Comparison of ENCODE assay signal across 10 cellular contexts in the genomic region with DNA sequence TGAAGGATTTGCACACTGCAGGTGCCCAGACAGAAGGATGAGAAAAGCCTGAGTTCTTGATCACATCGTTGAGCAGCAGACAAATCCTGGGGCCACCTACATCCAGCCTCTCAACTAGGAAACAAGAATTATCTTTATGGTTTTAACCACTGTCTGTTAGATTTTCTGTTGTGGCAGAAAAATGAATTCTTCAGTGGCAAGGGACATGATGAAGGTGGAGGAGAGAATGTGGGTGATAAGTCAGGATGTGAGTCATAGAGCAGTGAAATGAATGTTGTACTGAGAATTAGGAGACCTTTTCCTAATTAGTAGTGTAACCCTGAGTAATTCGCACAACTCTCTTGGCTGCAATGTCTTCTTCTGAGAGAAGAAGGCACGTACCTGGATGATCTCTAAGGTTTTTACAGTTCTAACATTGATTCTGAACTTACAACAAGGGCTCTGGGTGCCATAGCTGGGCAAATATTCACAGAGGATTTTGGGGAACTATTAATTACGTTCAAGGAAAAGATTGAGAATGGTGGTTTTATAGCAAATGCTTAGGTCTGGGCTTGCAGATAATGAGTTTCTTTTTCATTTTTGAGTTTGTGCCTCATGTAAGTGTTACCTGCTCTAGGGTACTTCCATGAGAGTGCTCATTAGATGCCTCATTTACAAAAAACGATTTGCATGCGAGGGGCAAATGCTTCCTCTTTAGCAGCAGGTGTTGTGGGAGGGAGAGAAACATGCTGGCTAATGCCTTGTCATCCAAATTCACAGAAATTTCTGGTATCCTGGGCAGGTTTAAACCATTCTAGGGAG.
DNase-seq lines count a peak whose midpoint lies in the region; ATAC-seq and TF ChIP-seq lines count a peak whose summit lies in the region.
"Had no signal": no experiment of that assay in that cellular context is flagged by ENCODE, and none has a peak within 500 bp of the region (broad histone marks: within the 10 kb centered on the region; RNA-seq: fewer than 3 reads in every experiment).

No MANE protein-coding gene starts in this region.

- H3K36me3 ChIP-seq in breast epithelium (no peaks in the 10 kb centered on the region), stomach smooth muscle (ENCODE audit: control insufficient read depth in 2 of 2, insufficient read depth in 2 of 2, low read length in 2 of 2) (no peaks in the 10 kb centered on the region), vagina (no peaks in the 10 kb centered on the region)

- no TSS peak for BruUV-seq in MCF 10A (replicated peaks; lab: Mats Ljungman, UMichigan)

- no peak overlapping the region for H3K9ac ChIP-seq in stomach smooth muscle (ENCODE audit: low read length in 2 of 2)

- no peaks in the 10 kb centered on the region for H3K36me3 Mint-ChIP-seq in MCF 10A (ENCODE audit: insufficient read depth, unreplicated experiment)
- peaks cover 3% of the 10 kb centered on the region for H3K36me3 Mint-ChIP-seq in activated T-helper 2 cell treated with anti-CD3 and anti-CD28 coated beads, Interferon-gamma antibody, Interleukin-2, Interleukin-4, amounts not matched to agents 10 μg/mL and 5 μg/mL and 100 μg/mL, durations not matched to agents 14 hours and 24 hours and 36 hours (ENCODE audit: low read depth)

- no peaks in the 10 kb centered on the region for H3K9me3 Mint-ChIP-seq in MCF 10A (ENCODE audit: unreplicated experiment)
- H3K9me3 Mint-ChIP-seq in activated T-helper 2 cell treated with anti-CD3 and anti-CD28 coated beads, Interferon-gamma antibody, Interleukin-2, Interleukin-4, amounts not matched to agents 10 μg/mL and 5 μg/mL and 100 μg/mL, durations not matched to agents 14 hours and 24 hours and 36 hours = peaks cover 7% of the 10 kb centered on the region

- POLR2A ChIA-PET in MCF 10A (lab: Yijun Ruan, JAX) = interaction anchor here (1.1 kb wide), 1 partner anchor 8 kb away, joined by 9 read pairs; no protein-coding TSS in a partner anchor

- H3K4me1 ChIP-seq in breast epithelium (no peaks in the 10 kb centered on the region), stomach smooth muscle (ENCODE audit: control insufficient read depth, insufficient read depth, low read length) (peaks cover 22% of the 10 kb centered on the region), vagina (peaks cover 16% of the 10 kb centered on the region)

- no peak overlapping the region for H3K27ac Mint-ChIP-seq in MCF 10A (ENCODE audit: low read depth, unreplicated experiment)
- peak overlapping the region; percentile 86 for H3K27ac Mint-ChIP-seq in activated T-helper 2 cell treated with anti-CD3 and anti-CD28 coated beads, Interferon-gamma antibody, Interleukin-2, Interleukin-4, amounts not matched to agents 10 μg/mL and 5 μg/mL and 100 μg/mL, durations not matched to agents 14 hours and 24 hours and 36 hours

- no peak overlapping the region for H3K4me3 Mint-ChIP-seq in MCF 10A (ENCODE audit: unreplicated experiment)
- H3K4me3 Mint-ChIP-seq in activated T-helper 2 cell treated with anti-CD3 and anti-CD28 coated beads, Interferon-gamma antibody, Interleukin-2, Interleukin-4, amounts not matched to agents 10 μg/mL and 5 μg/mL and 100 μg/mL, durations not matched to agents 14 hours and 24 hours and 36 hours (ENCODE audit: low read depth) = peak overlapping the region; percentile 71

- H3K27me3 Mint-ChIP-seq in MCF 10A (ENCODE audit: insufficient read depth, unreplicated experiment) = no peaks in the 10 kb centered on the region
- H3K27me3 Mint-ChIP-seq in activated T-helper 2 cell treated with anti-CD3 and anti-CD28 coated beads, Interferon-gamma antibody, Interleukin-2, Interleukin-4, amounts not matched to agents 10 μg/mL and 5 μg/mL and 100 μg/mL, durations not matched to agents 14 hours and 24 hours and 36 hours (ENCODE audit: low read depth) = peaks cover 5% of the 10 kb centered on the region

- DNase-seq in MCF 10A (ENCODE audit: unreplicated experiment) (peak; percentile 49), breast epithelium (ENCODE audit: low spot score in 2 of 2) (no peak), midbrain (lab: John Stamatoyannopoulos, UW) (no peak), Ammon's horn (ENCODE audit: low spot score) (no peak), vagina (ENCODE audit: extremely low spot score in 2 of 2) (no peak)
- peak; percentile 26 for DNase-seq in activated T-helper 2 cell treated with anti-CD3 and anti-CD28 coated beads, Interferon-gamma antibody, Interleukin-2, Interleukin-4, amounts not matched to agents 10 μg/mL and 5 μg/mL and 100 μg/mL, durations not matched to agents 14 hours and 24 hours and 36 hours (ENCODE audit: low spot score)
- DNase-seq: NCI-H1092 treated with DMSO at 0.1 percent for 48 hours had no signal

- peaks cover 35% of the 10 kb centered on the region for H3K4me1 Mint-ChIP-seq in MCF 10A (ENCODE audit: insufficient read depth, unreplicated experiment)
- peaks cover 35% of the 10 kb centered on the region for H3K4me1 Mint-ChIP-seq in activated T-helper 2 cell treated with anti-CD3 and anti-CD28 coated beads, Interferon-gamma antibody, Interleukin-2, Interleukin-4, amounts not matched to agents 10 μg/mL and 5 μg/mL and 100 μg/mL, durations not matched to agents 14 hours and 24 hours and 36 hours (ENCODE audit: low read depth)

- TF ChIP-seq POLR2A in breast epithelium (IDR thresholded peaks at IDR 0.05) = no peak
- no peak for TF ChIP-seq POLR2A in vagina (IDR thresholded peaks at IDR 0.05)

- CTCF ChIA-PET in MCF 10A (lab: Yijun Ruan, JAX) = no interaction called here

- intact Hi-C loops in MCF 10A (cut with micrococcal nuclease) (loop anchor here (10.0 kb wide), 1 partner anchor 90 kb away; no protein-coding TSS in a partner anchor), breast epithelium (cut with DNase I; ENCODE audit: low total_unique reads) (no loop called here), vagina (cut with DNase I) (no loop called here)
- intact Hi-C loops in activated T-helper 2 cell treated with anti-CD3 and anti-CD28 coated beads, Interferon-gamma antibody, Interleukin-2, Interleukin-4, amounts not matched to agents 10 μg/mL and 5 μg/mL and 100 μg/mL, durations not matched to agents 14 hours and 24 hours and 36 hours (cut with micrococcal nuclease) = loop anchor here (1.0 to 5.0 kb wide), 8 partner anchors 12 to 637 kb away; partner anchors contain the start of gene N4BP2L1

- no peak overlapping the region for H3K27ac ChIP-seq in breast epithelium
- peak overlapping the region; percentile 4 for H3K27ac ChIP-seq in stomach smooth muscle (ENCODE audit: low read length)
- no peak overlapping the region for H3K27ac ChIP-seq in vagina

- H3K27me3 ChIP-seq in breast epithelium (no peaks in the 10 kb centered on the region), stomach smooth muscle (ENCODE audit: control insufficient read depth in 1 of 2, insufficient read depth in 2 of 2, low read length in 2 of 2) (no peaks in the 10 kb centered on the region), vagina (no peaks in the 10 kb centered on the region)

- peak; percentile 82 for ATAC-seq in HG03558 (IDR thresholded peaks at IDR 0.05; ENCODE audit: extremely low read depth, unreplicated experiment)
- ATAC-seq: naive thymus-derived CD4-positive, alpha-beta T cell had no signal

- H3K9me3 ChIP-seq in breast epithelium (no peaks in the 10 kb centered on the region), stomach smooth muscle (ENCODE audit: control insufficient read depth in 2 of 2, low read length in 2 of 2) (peaks cover 0 to 3% of the 10 kb centered on the region in 2 donors), vagina (no peaks in the 10 kb centered on the region)

- no peak for TF ChIP-seq CTCF in MCF 10A (IDR thresholded peaks at IDR 0.05; ENCODE audit: unreplicated experiment)
- TF ChIP-seq CTCF in breast epithelium (IDR thresholded peaks at IDR 0.05) = no peak
- no peak for TF ChIP-seq CTCF in vagina (IDR thresholded peaks at IDR 0.05)

- H3K4me3 ChIP-seq in breast epithelium (no peak overlapping the region), stomach smooth muscle (ENCODE audit: low read length in 2 of 2) (no peak overlapping the region), vagina (no peak overlapping the region)

Comparison
In these comparisons a context has a peak if more than half of its experiments do, and no peak if none do; other contexts are left out.
1. DNase-seq: peak in MCF 10A (single experiment) and activated T-helper 2 cell treated with anti-CD3 and anti-CD28 coated beads, Interferon-gamma antibody, Interleukin-2, Interleukin-4, amounts not matched to agents 10 μg/mL and 5 μg/mL and 100 μg/mL, durations not matched to agents 14 hours and 24 hours and 36 hours (single experiment); none in breast epithelium (0 of 2), midbrain (single experiment), Ammon's horn (single experiment) and vagina (0 of 2).
2. intact Hi-C loops: an anchor here in MCF 10A (10.0 kb wide) and activated T-helper 2 cell treated with anti-CD3 and anti-CD28 coated beads, Interferon-gamma antibody, Interleukin-2, Interleukin-4, amounts not matched to agents 10 μg/mL and 5 μg/mL and 100 μg/mL, durations not matched to agents 14 hours and 24 hours and 36 hours (1.0 to 5.0 kb wide); none called in breast epithelium and vagina.